Comparison of ENCODE assay signal across 24 cellular contexts in genomic region chr3:111045564-111045963, GRCh38. TPM values are rescaled to one million over a fixed set of nuclear protein-coding genes. Genes with fewer than 3 reads are reported as not detected.
DNase-seq lines count a peak whose midpoint lies in the region; ATAC-seq, FAIRE-seq and TF ChIP-seq lines count a peak whose summit lies in the region.
"Had no signal": no experiment of that assay in that cellular context is flagged by ENCODE, and none has a peak within 500 bp of the region (broad histone marks: within the 10 kb centered on the region; RNA-seq: fewer than 3 reads in every experiment).

No MANE protein-coding gene starts in this region.

- H3K9me2 ChIP-seq in GM23338 (ENCODE audit: insufficient read depth) = no peaks in the 10 kb centered on the region

- H3K36me3 ChIP-seq in GM23338 (ENCODE audit: insufficient read depth) = no peaks in the 10 kb centered on the region
- no peaks in the 10 kb centered on the region for H3K36me3 ChIP-seq in bronchial epithelial cell (ENCODE audit: control insufficient read depth, insufficient read depth, low read length)
- H3K36me3 ChIP-seq: heart right ventricle, pancreas, uterus, WERI-Rb-1 had no signal

- no peaks in the 10 kb centered on the region for H4K20me1 ChIP-seq in GM23338 (replicated peaks; ENCODE audit: insufficient read depth)

- H3K4me1 ChIP-seq in GM23338 (ENCODE audit: insufficient read depth) = peaks cover 30% of the 10 kb centered on the region
- H3K4me1 ChIP-seq: heart right ventricle, pancreas, uterus had no signal

- H2AFZ ChIP-seq in GM23338 = no peak overlapping the region

- no peak for ATAC-seq in GM23338
- ATAC-seq: activated CD8-positive, alpha-beta T cell treated with anti-CD3 and anti-CD28 coated beads for 36 hours; heart right ventricle; left colon; naive thymus-derived CD4-positive, alpha-beta T cell; pancreas; right cardiac atrium had no signal

- 0 out of 2 replicates have a peak overlapping the region, but pooled peaks have one; percentile 81 for H3K27ac Mint-ChIP-seq in GM23338
- H3K27ac Mint-ChIP-seq: activated CD8-positive, alpha-beta T cell treated with anti-CD3 and anti-CD28 coated beads for 36 hours; CD4-positive, alpha-beta T cell; naive thymus-derived CD4-positive, alpha-beta T cell had no signal

- H3K27ac ChIP-seq in GM23338 (ENCODE audit: low read depth) = no peak overlapping the region
- H3K27ac ChIP-seq: heart right ventricle, pancreas, SK-N-MC, uterus, WERI-Rb-1 had no signal

- H3K36me3 Mint-ChIP-seq in GM23338 (ENCODE audit: low read depth) = peaks cover 44% of the 10 kb centered on the region

- H3K27me3 Mint-ChIP-seq in GM23338 (ENCODE audit: insufficient read depth, low read depth, poor library complexity) = no peaks in the 10 kb centered on the region
- H3K27me3 Mint-ChIP-seq: activated CD8-positive, alpha-beta T cell treated with anti-CD3 and anti-CD28 coated beads for 36 hours; CD4-positive, alpha-beta T cell had no signal

- no peaks in the 10 kb centered on the region for H3K79me2 ChIP-seq in GM23338 (replicated peaks; ENCODE audit: insufficient read depth)

- peaks cover 35% of the 10 kb centered on the region for H3K9me3 Mint-ChIP-seq in GM23338

- H3K4me3 ChIP-seq in GM23338 (no peak overlapping the region), bronchial epithelial cell (ENCODE audit: low read depth, low read length) (no peak overlapping the region)
- H3K4me3 ChIP-seq: heart right ventricle, pancreas, SK-N-MC, uterus had no signal

- no peak overlapping the region for H3K4me3 Mint-ChIP-seq in GM23338
- H3K4me3 Mint-ChIP-seq: activated CD8-positive, alpha-beta T cell treated with anti-CD3 and anti-CD28 coated beads for 36 hours; CD4-positive, alpha-beta T cell had no signal

- DNase-seq in GM23338 (ENCODE audit: low spot score) (no peak), LoVo (ENCODE audit: low spot score) (peak; percentile 6), bronchial epithelial cell (ENCODE audit: low read depth) (peak; percentile 34), non-pigmented ciliary epithelial cell (ENCODE audit: low read depth) (peak; percentile 27), AG08395 (ENCODE audit: low spot score) (no peak), EL (no peak), HCEC 1CT (no peak)
- DNase-seq: activated CD8-positive, alpha-beta T cell treated with anti-CD3 and anti-CD28 coated beads for 36 hours; amniotic stem cell; CD4-positive, alpha-beta T cell; central memory CD4-positive, alpha-beta T cell; GF-D8; heart right ventricle; left colon; naive thymus-derived CD4-positive, alpha-beta T cell; NCI-H146; NCI-H2171 treated with DMSO at 0.1 percent for 48 hours; NCI-H524 treated with DMSO at 0.1 percent for 48 hours; pancreas; right cardiac atrium; substantia nigra; uterus; WERI-Rb-1 had no signal

- H3F3A ChIP-seq in GM23338 (replicated peaks; ENCODE audit: low read depth) = no peaks in the 10 kb centered on the region

- H3K27me3 ChIP-seq in GM23338 (ENCODE audit: insufficient read depth) (no peaks in the 10 kb centered on the region), bronchial epithelial cell (ENCODE audit: control insufficient read depth, insufficient read depth, low read length) (no peaks in the 10 kb centered on the region)
- H3K27me3 ChIP-seq: heart right ventricle, pancreas, uterus had no signal

- H3K4me1 Mint-ChIP-seq in GM23338 = peaks cover 39% of the 10 kb centered on the region

- H3K4me2 ChIP-seq in GM23338 = no peak overlapping the region

- FAIRE-seq in bronchial epithelial cell (lab: Jason Lieb, UNC) = no peak
- FAIRE-seq: pancreas had no signal

- TF ChIP-seq CTCF in GM23338 (conservative IDR thresholded peaks at IDR 0.05; ENCODE audit: low read depth in 2 of 2) (no peak), bronchial epithelial cell (IDR thresholded peaks at IDR 0.05; ENCODE audit: insufficient read depth, low read length, severe bottlenecking) (no peak)

TF ChIP-seq in GM23338, 12 proteins besides CTCF, POLR2A, EP300 and RAD21:
- TF ChIP-seq NANOG (IDR thresholded peaks at IDR 0.05; ENCODE audit: borderline replicate concordance) (no peak), ZNF331 (CRISPR knock-in tag; IDR thresholded peaks at IDR 0.05; ENCODE audit: low read depth) (no peak), STAT1 (IDR thresholded peaks at IDR 0.05; ENCODE audit: unreplicated experiment) (no peak)
TF ChIP-seq in GM23338: peak in this region for 0.

RNA-seq across cellular contexts. Expression of gene NECTIN3, which starts 26.1 kb away (rescaled TPM):
- total RNA-seq in GM23338 (2014; rRNA removed; shearing (Covaris generic)) = 48.2 TPM in 2 replicates
- 16.0 and 16.2 TPM in 2 replicates for polyA plus RNA-seq in GM23338 (2016; fragmentation: Nextera tagmentation; extraction: Ambion mirVana)
- 6.4 and 13.2 TPM in 2 replicates for total RNA-seq in bronchial epithelial cell

Comparison
In these comparisons a context has a peak if more than half of its experiments do, and no peak if none do; other contexts are left out.
1. DNase-seq: peak in LoVo (single experiment), bronchial epithelial cell (single experiment) and non-pigmented ciliary epithelial cell (single experiment); none in GM23338 (single experiment), AG08395 (single experiment), EL (single experiment) and HCEC 1CT (single experiment).